1 cellular context compared by ENCODE assay signal in genomic region chr2:226031078-226031937, GRCh38.
TF ChIP-seq lines count a peak whose summit lies in the region.

No MANE protein-coding gene starts in this region.

TF ChIP-seq in HepG2, 621 proteins besides CTCF, POLR2A, EP300 and RAD21 (continued from another document and continues in another):
- TF ChIP-seq, protein P1, sequence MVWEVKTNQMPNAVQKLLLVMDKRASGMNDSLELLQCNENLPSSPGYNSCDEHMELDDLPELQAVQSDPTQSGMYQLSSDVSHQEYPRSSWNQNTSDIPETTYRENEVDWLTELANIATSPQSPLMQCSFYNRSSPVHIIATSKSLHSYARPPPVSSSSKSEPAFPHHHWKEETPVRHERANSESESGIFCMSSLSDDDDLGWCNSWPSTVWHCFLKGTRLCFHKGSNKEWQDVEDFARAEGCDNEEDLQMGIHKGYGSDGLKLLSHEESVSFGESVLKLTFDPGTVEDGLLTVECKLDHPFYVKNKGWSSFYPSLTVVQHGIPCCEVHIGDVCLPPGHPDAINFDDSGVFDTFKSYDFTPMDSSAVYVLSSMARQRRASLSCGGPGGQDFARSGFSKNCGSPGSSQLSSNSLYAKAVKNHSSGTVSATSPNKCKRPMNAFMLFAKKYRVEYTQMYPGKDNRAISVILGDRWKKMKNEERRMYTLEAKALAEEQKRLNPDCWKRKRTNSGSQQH (CRISPR knock-in tag; IDR thresholded peaks at IDR 0.05; ENCODE audit: low read depth) = no peak
- no peak for TF ChIP-seq TMF1 (CRISPR knock-in tag; IDR thresholded peaks at IDR 0.05; ENCODE audit: low read depth)
- TF ChIP-seq FOXP4 (CRISPR knock-in tag; IDR thresholded peaks at IDR 0.05) = peak; percentile 80; the same call in 1 of the 2 replicates
- TF ChIP-seq ZNF672 (CRISPR knock-in tag; IDR thresholded peaks at IDR 0.05) = no peak
- peak; percentile 61; the same call in 1 of the 2 replicates for TF ChIP-seq ESRRA (CRISPR knock-in tag; IDR thresholded peaks at IDR 0.05; ENCODE audit: low read depth)
- peak; percentile 89 for TF ChIP-seq CBX1 (IDR thresholded peaks at IDR 0.05; ENCODE audit: low read depth)
- TF ChIP-seq NFIB (CRISPR knock-in tag; IDR thresholded peaks at IDR 0.05; ENCODE audit: borderline replicate concordance) = no peak
- TF ChIP-seq MAFF (IDR thresholded peaks at IDR 0.05; ENCODE audit: low read depth, low read length) = no peak
- TF ChIP-seq, protein P2, sequence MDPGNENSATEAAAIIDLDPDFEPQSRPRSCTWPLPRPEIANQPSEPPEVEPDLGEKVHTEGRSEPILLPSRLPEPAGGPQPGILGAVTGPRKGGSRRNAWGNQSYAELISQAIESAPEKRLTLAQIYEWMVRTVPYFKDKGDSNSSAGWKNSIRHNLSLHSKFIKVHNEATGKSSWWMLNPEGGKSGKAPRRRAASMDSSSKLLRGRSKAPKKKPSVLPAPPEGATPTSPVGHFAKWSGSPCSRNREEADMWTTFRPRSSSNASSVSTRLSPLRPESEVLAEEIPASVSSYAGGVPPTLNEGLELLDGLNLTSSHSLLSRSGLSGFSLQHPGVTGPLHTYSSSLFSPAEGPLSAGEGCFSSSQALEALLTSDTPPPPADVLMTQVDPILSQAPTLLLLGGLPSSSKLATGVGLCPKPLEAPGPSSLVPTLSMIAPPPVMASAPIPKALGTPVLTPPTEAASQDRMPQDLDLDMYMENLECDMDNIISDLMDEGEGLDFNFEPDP (CRISPR knock-in tag; conservative IDR thresholded peaks at IDR 0.05) = no peak
- peak; percentile 46 for TF ChIP-seq CEBPG (CRISPR knock-in tag; IDR thresholded peaks at IDR 0.05)
- 0 out of 2 replicates have a peak, but pooled peaks have one; percentile 47 for TF ChIP-seq NFATC3 (CRISPR knock-in tag; IDR thresholded peaks at IDR 0.05)
- peak; percentile 72 for TF ChIP-seq SAP130 (CRISPR knock-in tag; IDR thresholded peaks at IDR 0.05; ENCODE audit: low read depth)
- TF ChIP-seq ZNF335 (CRISPR knock-in tag; IDR thresholded peaks at IDR 0.05) = peak; percentile 18; the same call in 1 of the 2 replicates
- TF ChIP-seq ZFP36L1 (CRISPR knock-in tag; IDR thresholded peaks at IDR 0.05) = no peak
- no peak for TF ChIP-seq EED (CRISPR knock-in tag; IDR thresholded peaks at IDR 0.05)
- peak; percentile 22; the same call in 1 of the 2 replicates for TF ChIP-seq ZNF652 (CRISPR knock-in tag; IDR thresholded peaks at IDR 0.05; ENCODE audit: borderline replicate concordance, low read depth)
- peak; percentile 61; the same call in 1 of the 2 replicates for TF ChIP-seq ISL2 (CRISPR knock-in tag; IDR thresholded peaks at IDR 0.05)
- TF ChIP-seq ZNF746 (CRISPR knock-in tag; IDR thresholded peaks at IDR 0.05) = 0 out of 2 replicates have a peak, but pooled peaks have one; percentile 66
- TF ChIP-seq ARHGAP35 (CRISPR knock-in tag; IDR thresholded peaks at IDR 0.05; ENCODE audit: borderline replicate concordance) = peak; percentile 55; the same call in 1 of the 2 replicates
- TF ChIP-seq ZNF251 (CRISPR knock-in tag; IDR thresholded peaks at IDR 0.05) = no peak
- 0 out of 2 replicates have a peak, but pooled peaks have one; percentile 26 for TF ChIP-seq ATF7 (IDR thresholded peaks at IDR 0.05)
- TF ChIP-seq ATF7 (CRISPR knock-in tag; IDR thresholded peaks at IDR 0.05) = no peak
- TF ChIP-seq SIX1 (CRISPR knock-in tag; IDR thresholded peaks at IDR 0.05; ENCODE audit: borderline replicate concordance) = no peak
- TF ChIP-seq NBN (conservative IDR thresholded peaks at IDR 0.05) = no peak
- TF ChIP-seq, protein P3, sequence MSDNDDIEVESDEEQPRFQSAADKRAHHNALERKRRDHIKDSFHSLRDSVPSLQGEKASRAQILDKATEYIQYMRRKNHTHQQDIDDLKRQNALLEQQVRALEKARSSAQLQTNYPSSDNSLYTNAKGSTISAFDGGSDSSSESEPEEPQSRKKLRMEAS (IDR thresholded peaks at IDR 0.05) = peak; percentile 72
- TF ChIP-seq MIER3 (CRISPR knock-in tag; IDR thresholded peaks at IDR 0.05; ENCODE audit: borderline replicate concordance) = no peak; the same call in 1 of the 2 replicates
- TF ChIP-seq ZUFSP (CRISPR knock-in tag; IDR thresholded peaks at IDR 0.05; ENCODE audit: borderline replicate concordance) = no peak
- TF ChIP-seq ZNF263 (CRISPR knock-in tag; IDR thresholded peaks at IDR 0.05) = peak; percentile 74
- peak; percentile 84; the same call in 1 of the 2 replicates for TF ChIP-seq SALL2 (CRISPR knock-in tag; IDR thresholded peaks at IDR 0.05)
- peak; percentile 35; the same call in 1 of the 2 replicates for TF ChIP-seq MXD4 (CRISPR knock-in tag; IDR thresholded peaks at IDR 0.05)
- 0 out of 2 replicates have a peak, but pooled peaks have one; percentile 63 for TF ChIP-seq NKX3-1 (CRISPR knock-in tag; IDR thresholded peaks at IDR 0.05)
- TF ChIP-seq, protein P4, sequence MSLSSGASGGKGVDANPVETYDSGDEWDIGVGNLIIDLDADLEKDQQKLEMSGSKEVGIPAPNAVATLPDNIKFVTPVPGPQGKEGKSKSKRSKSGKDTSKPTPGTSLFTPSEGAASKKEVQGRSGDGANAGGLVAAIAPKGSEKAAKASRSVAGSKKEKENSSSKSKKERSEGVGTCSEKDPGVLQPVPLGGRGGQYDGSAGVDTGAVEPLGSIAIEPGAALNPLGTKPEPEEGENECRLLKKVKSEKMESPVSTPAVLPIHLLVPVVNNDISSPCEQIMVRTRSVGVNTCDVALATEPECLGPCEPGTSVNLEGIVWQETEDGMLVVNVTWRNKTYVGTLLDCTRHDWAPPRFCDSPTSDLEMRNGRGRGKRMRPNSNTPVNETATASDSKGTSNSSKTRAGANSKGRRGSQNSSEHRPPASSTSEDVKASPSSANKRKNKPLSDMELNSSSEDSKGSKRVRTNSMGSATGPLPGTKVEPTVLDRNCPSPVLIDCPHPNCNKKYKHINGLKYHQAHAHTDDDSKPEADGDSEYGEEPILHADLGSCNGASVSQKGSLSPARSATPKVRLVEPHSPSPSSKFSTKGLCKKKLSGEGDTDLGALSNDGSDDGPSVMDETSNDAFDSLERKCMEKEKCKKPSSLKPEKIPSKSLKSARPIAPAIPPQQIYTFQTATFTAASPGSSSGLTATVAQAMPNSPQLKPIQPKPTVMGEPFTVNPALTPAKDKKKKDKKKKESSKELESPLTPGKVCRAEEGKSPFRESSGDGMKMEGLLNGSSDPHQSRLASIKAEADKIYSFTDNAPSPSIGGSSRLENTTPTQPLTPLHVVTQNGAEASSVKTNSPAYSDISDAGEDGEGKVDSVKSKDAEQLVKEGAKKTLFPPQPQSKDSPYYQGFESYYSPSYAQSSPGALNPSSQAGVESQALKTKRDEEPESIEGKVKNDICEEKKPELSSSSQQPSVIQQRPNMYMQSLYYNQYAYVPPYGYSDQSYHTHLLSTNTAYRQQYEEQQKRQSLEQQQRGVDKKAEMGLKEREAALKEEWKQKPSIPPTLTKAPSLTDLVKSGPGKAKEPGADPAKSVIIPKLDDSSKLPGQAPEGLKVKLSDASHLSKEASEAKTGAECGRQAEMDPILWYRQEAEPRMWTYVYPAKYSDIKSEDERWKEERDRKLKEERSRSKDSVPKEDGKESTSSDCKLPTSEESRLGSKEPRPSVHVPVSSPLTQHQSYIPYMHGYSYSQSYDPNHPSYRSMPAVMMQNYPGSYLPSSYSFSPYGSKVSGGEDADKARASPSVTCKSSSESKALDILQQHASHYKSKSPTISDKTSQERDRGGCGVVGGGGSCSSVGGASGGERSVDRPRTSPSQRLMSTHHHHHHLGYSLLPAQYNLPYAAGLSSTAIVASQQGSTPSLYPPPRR (CRISPR knock-in tag; IDR thresholded peaks at IDR 0.05; ENCODE audit: borderline replicate concordance) = peak; percentile 97
- peak; percentile 89 for TF ChIP-seq RXRA (CRISPR knock-in tag; IDR thresholded peaks at IDR 0.05)
- peak; percentile 53; the same call in 1 of the 2 replicates for TF ChIP-seq GMEB1 (CRISPR knock-in tag; IDR thresholded peaks at IDR 0.05; ENCODE audit: borderline replicate concordance)
- TF ChIP-seq ZSCAN9 (CRISPR knock-in tag; IDR thresholded peaks at IDR 0.05; ENCODE audit: borderline replicate concordance) = peak; percentile 12; the same call in 1 of the 2 replicates
- no peak for TF ChIP-seq ZNF12 (CRISPR knock-in tag; IDR thresholded peaks at IDR 0.05)
- TF ChIP-seq ISX (CRISPR knock-in tag; conservative IDR thresholded peaks at IDR 0.05) = 0 out of 2 replicates have a peak, but pooled peaks have one; percentile 26
- no peak for TF ChIP-seq IRF1 (CRISPR knock-in tag; IDR thresholded peaks at IDR 0.05; ENCODE audit: low read depth)
- peak; percentile 71 for TF ChIP-seq PAXIP1 (CRISPR knock-in tag; conservative IDR thresholded peaks at IDR 0.05)
- TF ChIP-seq, protein P5, sequence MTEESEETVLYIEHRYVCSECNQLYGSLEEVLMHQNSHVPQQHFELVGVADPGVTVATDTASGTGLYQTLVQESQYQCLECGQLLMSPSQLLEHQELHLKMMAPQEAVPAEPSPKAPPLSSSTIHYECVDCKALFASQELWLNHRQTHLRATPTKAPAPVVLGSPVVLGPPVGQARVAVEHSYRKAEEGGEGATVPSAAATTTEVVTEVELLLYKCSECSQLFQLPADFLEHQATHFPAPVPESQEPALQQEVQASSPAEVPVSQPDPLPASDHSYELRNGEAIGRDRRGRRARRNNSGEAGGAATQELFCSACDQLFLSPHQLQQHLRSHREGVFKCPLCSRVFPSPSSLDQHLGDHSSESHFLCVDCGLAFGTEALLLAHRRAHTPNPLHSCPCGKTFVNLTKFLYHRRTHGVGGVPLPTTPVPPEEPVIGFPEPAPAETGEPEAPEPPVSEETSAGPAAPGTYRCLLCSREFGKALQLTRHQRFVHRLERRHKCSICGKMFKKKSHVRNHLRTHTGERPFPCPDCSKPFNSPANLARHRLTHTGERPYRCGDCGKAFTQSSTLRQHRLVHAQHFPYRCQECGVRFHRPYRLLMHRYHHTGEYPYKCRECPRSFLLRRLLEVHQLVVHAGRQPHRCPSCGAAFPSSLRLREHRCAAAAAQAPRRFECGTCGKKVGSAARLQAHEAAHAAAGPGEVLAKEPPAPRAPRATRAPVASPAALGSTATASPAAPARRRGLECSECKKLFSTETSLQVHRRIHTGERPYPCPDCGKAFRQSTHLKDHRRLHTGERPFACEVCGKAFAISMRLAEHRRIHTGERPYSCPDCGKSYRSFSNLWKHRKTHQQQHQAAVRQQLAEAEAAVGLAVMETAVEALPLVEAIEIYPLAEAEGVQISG (CRISPR knock-in tag; IDR thresholded peaks at IDR 0.05) = peak; percentile 55; the same call in 1 of the 2 replicates
